Comparison of ENCODE assay signal across 32 cellular contexts in the genomic region with DNA sequence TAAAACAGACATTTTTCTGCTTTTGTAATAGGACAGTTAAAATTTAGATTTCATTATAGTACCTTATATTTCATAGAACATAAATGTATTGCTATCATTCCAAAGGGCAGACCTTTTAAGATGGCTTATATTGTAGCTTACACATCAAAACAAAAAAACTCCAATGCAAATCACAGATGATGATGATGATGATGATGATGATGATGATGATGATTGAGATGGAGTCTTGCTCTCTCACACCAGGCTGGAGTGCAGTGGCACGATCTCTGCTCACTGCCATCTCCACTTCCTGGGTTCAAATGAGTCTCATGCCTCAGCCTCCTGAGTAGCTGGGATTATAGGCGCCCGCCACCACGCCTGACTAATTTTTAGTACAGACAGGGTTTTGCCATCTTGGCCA.
"Had no signal": no experiment of that assay in that cellular context is flagged by ENCODE, and none has a peak within 500 bp of the region (broad histone marks: within the 10 kb centered on the region; RNA-seq: fewer than 3 reads in every experiment).

No MANE protein-coding gene starts in this region.

- H3K4me3 ChIP-seq: adrenal gland, body of pancreas, breast epithelium had no signal

- H3K9me3 ChIP-seq: adrenal gland, body of pancreas, breast epithelium had no signal

- ATAC-seq: activated CD8-positive, alpha-beta T cell treated with anti-CD3 and anti-CD28 coated beads for 36 hours; activated naive CD4-positive, alpha-beta T cell treated with anti-CD3 and anti-CD28 coated beads, Interleukin-2, amount 50 U/mL, for 72 hours; activated T-cell treated with anti-CD3 and anti-CD28 coated beads, Interleukin-2, amount 50 U/mL, for 4 hours; activated T-cell treated with anti-CD3 and anti-CD28 coated beads, Interleukin-2, amount 50 U/mL, for 72 hours; activated T-helper 17 cell treated with anti-CD3 and anti-CD28 coated beads, Interleukin-2, amount 50 U/mL, for 72 hours; body of pancreas had no signal

- H3K36me3 ChIP-seq: adrenal gland, brain microvascular endothelial cell, breast epithelium had no signal

- H3K4me1 ChIP-seq: adrenal gland, breast epithelium had no signal

- DNase-seq: activated B cell treated with CpG ODN at 0.5 μM for 24 hours; activated CD4-positive, alpha-beta memory T cell treated with anti-CD3 and anti-CD28 coated beads for 36 hours; activated CD4-positive, alpha-beta T cell treated with anti-CD3 and anti-CD28 coated beads for 4 hours; activated CD4-positive, alpha-beta T cell treated with anti-CD3 and anti-CD28 coated beads, Interleukin-2, amount 10 ng/mL, durations not matched to agents 24 days and 14 days; activated CD4-positive, alpha-beta T cell treated with anti-CD3 and anti-CD28 coated beads, Interleukin-2, amount 50 U/mL, for 1 hour; activated CD4-positive, alpha-beta T cell treated with anti-CD3 and anti-CD28 coated beads, Interleukin-2, amount 50 U/mL, for 4 hours; activated CD4-positive, CD25-positive, alpha-beta regulatory T cell treated with anti-CD3 and anti-CD28 coated beads, Interleukin-2, amount 50 U/mL, for 72 hours; activated CD8-positive, alpha-beta memory T cell treated with anti-CD3 and anti-CD28 coated beads, Interleukin-2, amount 50 U/mL, for 4 hours; activated CD8-positive, alpha-beta T cell treated with anti-CD3 and anti-CD28 coated beads for 36 hours; activated effector memory CD4-positive, alpha-beta T cell treated with anti-CD3 and anti-CD28 coated beads, Interleukin-2, amount 50 U/mL, for 16 hours; activated gamma-delta T cell treated with Interleukin-2 at 50 U/mL for 16 hours; activated naive CD4-positive, alpha-beta T cell; activated naive CD4-positive, alpha-beta T cell treated with anti-CD3 and anti-CD28 coated beads for 36 hours; activated naive CD4-positive, alpha-beta T cell treated with anti-CD3 and anti-CD28 coated beads, Interleukin-2, amount 50 U/mL, for 16 hours; activated naive CD8-positive, alpha-beta T cell treated with anti-CD3 and anti-CD28 coated beads for 36 hours; activated T-cell treated with anti-CD3 and anti-CD28 coated beads for 4 hours; activated T-cell treated with anti-CD3 and anti-CD28 coated beads, Interleukin-2, amount 50 U/mL, for 1 hour; activated T-cell treated with anti-CD3 and anti-CD28 coated beads, Interleukin-2, amount 50 U/mL, for 4 hours; activated T-cell treated with anti-CD3 and anti-CD28 coated beads, Interleukin-2, amount 50 U/mL, for 72 hours; amniotic stem cell; aorta; body of pancreas; brain microvascular endothelial cell; central memory CD4-positive, alpha-beta T cell; T-helper 1 cell; T-helper 2 cell; T-helper 9 cell had no signal

- H3K27ac ChIP-seq: adrenal gland, body of pancreas, brain microvascular endothelial cell, breast epithelium, VCaP had no signal

- H3K27me3 ChIP-seq: adrenal gland, body of pancreas, brain microvascular endothelial cell, breast epithelium had no signal
